In the genomic region with DNA sequence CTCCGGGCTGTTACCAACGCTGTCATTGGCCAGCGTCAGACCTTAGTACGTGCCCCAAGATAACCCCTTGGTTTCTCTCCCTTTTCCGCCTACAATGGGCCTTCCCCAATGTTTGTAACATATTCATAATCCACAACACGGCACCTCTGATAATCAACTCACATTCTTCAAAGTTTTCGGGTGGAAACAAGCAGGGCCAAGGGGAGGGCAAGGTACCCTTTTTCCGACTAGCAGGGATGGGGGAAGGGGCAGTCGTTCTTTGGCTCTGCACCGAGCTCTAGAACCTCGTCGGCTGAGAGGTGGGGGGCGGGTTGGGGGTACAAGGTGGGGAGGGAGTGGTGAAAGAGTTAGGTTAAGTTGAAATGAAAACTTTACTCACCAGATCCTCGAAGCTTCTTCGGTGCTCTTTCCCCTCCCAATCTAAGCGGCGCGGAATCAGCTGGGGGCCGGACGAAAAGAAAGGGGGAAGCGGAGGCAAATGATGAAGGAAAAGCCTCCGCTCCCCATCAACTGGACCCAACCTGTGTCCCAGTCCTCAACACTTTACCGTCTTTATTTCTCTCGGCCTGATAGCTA, we compare ENCODE assay signal across 8 cellular contexts. TPM values are rescaled to one million over a fixed set of nuclear protein-coding genes. Genes with fewer than 3 reads are reported as not detected.
DNase-seq lines count a peak whose midpoint lies in the region; ATAC-seq and TF ChIP-seq lines count a peak whose summit lies in the region.

No MANE protein-coding gene starts in this region.

- ATAC-seq in GM21447 (IDR thresholded peaks at IDR 0.05; ENCODE audit: unreplicated experiment): peak; percentile 53
- ATAC-seq in PC-3: peak; percentile 51
- peak; percentile 74 for ATAC-seq in activated T-cell treated with anti-CD3 and anti-CD28 coated beads, Interleukin-2, amount 50 U/mL, for 72 hours (replicated peaks in 1 of 2)

- no peaks in the 10 kb centered on the region for H4K20me1 ChIP-seq in PC-3 (ENCODE audit: low read length)

- peak overlapping the region; percentile 84 to 95 for H3K4me3 Mint-ChIP-seq in activated T-cell treated with anti-CD3 and anti-CD28 coated beads, Interleukin-2, amount 50 U/mL, for 72 hours

- H3K4me1 ChIP-seq in HUES48 (ENCODE audit: control insufficient read depth, insufficient read depth, low read length) (peaks cover 3% of the 10 kb centered on the region), PC-3 (ENCODE audit: insufficient read depth, low read length) (peaks cover 13% of the 10 kb centered on the region), esophagus squamous epithelium (peaks cover 0 to 14% (median 0%) of the 10 kb centered on the region in 3 donors)

- TF ChIP-seq CTCF in PC-3 (conservative IDR thresholded peaks at IDR 0.05; ENCODE audit: low read depth, low read length): no peak
- no peak for TF ChIP-seq CTCF in esophagus squamous epithelium (IDR thresholded peaks at IDR 0.05)

- peaks cover 22% of the 10 kb centered on the region for H3K4me1 Mint-ChIP-seq in activated T-cell treated with anti-CD3 and anti-CD28 coated beads, Interleukin-2, amount 50 U/mL, for 72 hours (ENCODE audit: low read depth)

- peak overlapping the region; percentile 74 for H3K27ac ChIP-seq in HUES48 (ENCODE audit: low read depth, low read length)
- H3K27ac ChIP-seq in PC-3 (ENCODE audit: low read length): no peak overlapping the region
- H3K27ac ChIP-seq in esophagus squamous epithelium: peak overlapping the region; percentile 84 to 92 (median 90)

- BruUV-seq in PC-3 (replicated peaks; lab: Mats Ljungman, UMichigan): no TSS peak

- peak overlapping the region; percentile 96 for H3K27ac Mint-ChIP-seq in activated T-cell treated with anti-CD3 and anti-CD28 coated beads, Interleukin-2, amount 50 U/mL, for 72 hours

- H2AFZ ChIP-seq in PC-3 (ENCODE audit: low read length): peak overlapping the region; percentile 99

- H3K9ac ChIP-seq in HUES48 (ENCODE audit: low read depth, low read length) (no peak overlapping the region), PC-3 (ENCODE audit: low read length) (peak overlapping the region; percentile 41; the same call in 1 of the 2 replicates)

- peaks cover 29% of the 10 kb centered on the region for H3K9me3 ChIP-seq in HUES48 (ENCODE audit: control insufficient read depth, insufficient read depth, low read length)
- H3K9me3 ChIP-seq in PC-3 (ENCODE audit: low read length): no peaks in the 10 kb centered on the region
- no peaks in the 10 kb centered on the region for H3K9me3 ChIP-seq in esophagus squamous epithelium

- H3K36me3 Mint-ChIP-seq in activated T-cell treated with anti-CD3 and anti-CD28 coated beads, Interleukin-2, amount 50 U/mL, for 72 hours (ENCODE audit: insufficient read depth in 2 of 2): peaks cover 0 to 8% of the 10 kb centered on the region in 2 donors

- H3K36me3 ChIP-seq in HUES48 (ENCODE audit: control insufficient read depth, insufficient read depth, low read length) (0 out of 2 replicates have a peak, but pooled peaks cover 4% of the 10 kb centered on the region), PC-3 (ENCODE audit: low read depth, low read length) (no peaks in the 10 kb centered on the region), esophagus squamous epithelium (no peaks in the 10 kb centered on the region)

- DNase-seq in Caki2 (ENCODE audit: low read depth): peak; percentile 64
- peak; percentile 80 for DNase-seq in PC-3
- DNase-seq in activated T-cell treated with anti-CD3 and anti-CD28 coated beads, Interleukin-2, amount 50 U/mL, for 72 hours: peak; percentile 72 to 73
- peak; percentile 6 for DNase-seq in esophagus squamous epithelium (lab: John Stamatoyannopoulos, UW)
- peak; percentile 83 for DNase-seq in myocyte (ENCODE audit: low read depth)
- peak; percentile 68 for DNase-seq in stimulated activated naive CD4-positive, alpha-beta T cell treated with Interleukin-2 at 50 U/mL for 16 hours (lab: John Stamatoyannopoulos, UW)

- H3K9me2 ChIP-seq in PC-3 (replicated peaks; ENCODE audit: low read length): no peaks in the 10 kb centered on the region

- peak overlapping the region; percentile 75 for H3K4me3 ChIP-seq in HUES48 (ENCODE audit: low read depth, low read length)
- peak overlapping the region; percentile 97 for H3K4me3 ChIP-seq in PC-3 (ENCODE audit: low read length)
- peak overlapping the region; percentile 58 to 75 (median 74) for H3K4me3 ChIP-seq in esophagus squamous epithelium

- in situ Hi-C loops in Caki2 (cut with HindIII; ENCODE audit: low pct_unique_long_range_greater_than_20kb, low sequenced_read_pairs): no loop called here

- no peaks in the 10 kb centered on the region for H3K27me3 Mint-ChIP-seq in activated T-cell treated with anti-CD3 and anti-CD28 coated beads, Interleukin-2, amount 50 U/mL, for 72 hours (ENCODE audit: low read depth)

- CTCF ChIA-PET in PC-3 (lab: Charles Lee): no interaction called here

- H3K4me2 ChIP-seq in PC-3 (ENCODE audit: low read length): peak overlapping the region; percentile 91

- H3F3A ChIP-seq in PC-3 (ENCODE audit: low read length, unreplicated experiment): no peaks in the 10 kb centered on the region

- peaks cover 38% of the 10 kb centered on the region for H3K79me2 ChIP-seq in PC-3 (ENCODE audit: low read length)

- H3K27me3 ChIP-seq in HUES48 (ENCODE audit: control insufficient read depth, insufficient read depth, low read length): no peaks in the 10 kb centered on the region
- H3K27me3 ChIP-seq in PC-3 (ENCODE audit: low read length): no peaks in the 10 kb centered on the region
- H3K27me3 ChIP-seq in esophagus squamous epithelium: no peaks in the 10 kb centered on the region

- intact Hi-C loops in PC-3 (cut with micrococcal nuclease): loop anchor here (2.0 to 5.0 kb wide), 2 partner anchors 91 to 313 kb away; no protein-coding TSS in a partner anchor
- intact Hi-C loops in esophagus squamous epithelium (cut with DNase I): no loop called here

- 4 to 35% methylated on average over 4 to 23 of the region's 24 CpGs for WGBS in esophagus squamous epithelium, 2 donors

- TF ChIP-seq POLR2A in esophagus squamous epithelium (IDR thresholded peaks at IDR 0.05): peak in 1 of 4 donors; percentile 7

- no peaks in the 10 kb centered on the region for H3K9me3 Mint-ChIP-seq in activated T-cell treated with anti-CD3 and anti-CD28 coated beads, Interleukin-2, amount 50 U/mL, for 72 hours

- POLR2A ChIA-PET in PC-3 (lab: Charles Lee; ENCODE audit: unreplicated experiment): no interaction called here

RNA-seq across cellular contexts. Expression of a gene that starts 1.4 kb away (rescaled TPM):
- total RNA-seq in Caki2 (2014; rRNA removed; shearing (Covaris generic); ENCODE audit: low replicate concordance): 3.2 and 6.1 TPM in 2 replicates
- 5.0 and 9.5 TPM in 2 replicates for total RNA-seq in PC-3 (2014; rRNA removed)
- 10 to 100 TPM; 25.4 to 29.1 TPM for total RNA-seq in activated T-cell treated with anti-CD3 and anti-CD28 coated beads, Interleukin-2, amount 50 U/mL, for 72 hours
- total RNA-seq in esophagus squamous epithelium: 10 to 100 TPM; 11.5 to 23.5 (median 18.9) TPM
- 4.8 and 5.0 TPM in 2 replicates for total RNA-seq in myocyte
- 1.9 TPM for polyA plus RNA-seq in myocyte (2012)

Comparison
In these comparisons a context has a peak if more than half of its experiments do, and no peak if none do; other contexts are left out.
1. DNase-seq: peak in every context shown above with its lines; median percentile 83 in myocyte; 80 in PC-3; 72 in activated T-cell treated with anti-CD3 and anti-CD28 coated beads, Interleukin-2, amount 50 U/mL, for 72 hours; 68 in stimulated activated naive CD4-positive, alpha-beta T cell treated with Interleukin-2 at 50 U/mL for 16 hours; 64 in Caki2; 6 in esophagus squamous epithelium.